Comparison of ENCODE assay signal across 10 cellular contexts in genomic region chr6:137215630-137216029, GRCh38. TPM values are rescaled to one million over a fixed set of nuclear protein-coding genes. Genes with fewer than 3 reads are reported as not detected.
DNase-seq lines count a peak whose midpoint lies in the region; ATAC-seq and TF ChIP-seq lines count a peak whose summit lies in the region.
"Not testable (repeated sequence)": the region's sequence is repeated elsewhere in the genome, so short reads cannot be mapped to it uniquely, and the experiment has no call there.
"Had no signal": no experiment of that assay in that cellular context is flagged by ENCODE, and none has a peak within 500 bp of the region (broad histone marks: within the 10 kb centered on the region; RNA-seq: fewer than 3 reads in every experiment).

No MANE protein-coding gene starts in this region.

- not testable (repeated sequence) for H3K27ac Mint-ChIP-seq in activated CD4-positive, alpha-beta T cell treated with anti-CD3 and anti-CD28 coated beads, Interleukin-2, amount 10 ng/mL, durations not matched to agents 24 days and 14 days
- H3K27ac Mint-ChIP-seq in natural killer cell, result peak overlapping the region in 1 of 2 donors; percentile 76
- peak overlapping the region; percentile 81 for H3K27ac Mint-ChIP-seq in stimulated activated naive B cell treated with anti-CD40 and anti-IgM and Interleukin-4, amounts not matched to agents 10 μg/mL and 1 μg/mL and 100 μg/mL, for 72 hours

- peaks cover 29% of the 10 kb centered on the region for H3K4me1 ChIP-seq in hepatocyte (ENCODE audit: insufficient read depth)

- H3K4me2 ChIP-seq in hepatocyte, result peak overlapping the region; percentile 87

- not testable (repeated sequence) for ATAC-seq in natural killer cell; stimulated activated naive B cell treated with anti-CD40 and anti-IgM and Interleukin-4, amounts not matched to agents 10 μg/mL and 1 μg/mL and 100 μg/mL, for 72 hours (replicated peaks)

- H3K4me3 Mint-ChIP-seq in activated CD4-positive, alpha-beta T cell treated with anti-CD3 and anti-CD28 coated beads, Interleukin-2, amount 10 ng/mL, durations not matched to agents 24 days and 14 days, result not testable (repeated sequence)
- peak overlapping the region; percentile 21 for H3K4me3 Mint-ChIP-seq in natural killer cell
- peak overlapping the region in 1 of 2 donors; percentile 62 for H3K4me3 Mint-ChIP-seq in stimulated activated naive B cell treated with anti-CD40 and anti-IgM and Interleukin-4, amounts not matched to agents 10 μg/mL and 1 μg/mL and 100 μg/mL, for 72 hours

- DNase-seq in GM06990 (ENCODE audit: extremely low read depth, insufficient read length); choroid plexus epithelial cell (ENCODE audit: low read depth); epithelial cell of esophagus (ENCODE audit: low read depth); hepatocyte (ENCODE audit: low spot score); natural killer cell; stimulated activated naive B cell treated with anti-CD40 and anti-IgM and Interleukin-4, amounts not matched to agents 10 μg/mL and 1 μg/mL and 100 μg/mL, for 72 hours: not testable (repeated sequence)
- peak; percentile 34 for DNase-seq in activated CD4-positive, alpha-beta T cell treated with anti-CD3 and anti-CD28 coated beads, Interleukin-2, amount 10 ng/mL, durations not matched to agents 24 days and 14 days

- not testable (repeated sequence) for H3K27me3 Mint-ChIP-seq in activated CD4-positive, alpha-beta T cell treated with anti-CD3 and anti-CD28 coated beads, Interleukin-2, amount 10 ng/mL, durations not matched to agents 24 days and 14 days; natural killer cell (ENCODE audit: low read depth in 2 of 2); stimulated activated naive B cell treated with anti-CD40 and anti-IgM and Interleukin-4, amounts not matched to agents 10 μg/mL and 1 μg/mL and 100 μg/mL, for 72 hours

- H3K27me3 ChIP-seq in GM06990 (replicated peaks; ENCODE audit: control insufficient read depth, insufficient read depth, low read length); hepatocyte: not testable (repeated sequence)

- peaks cover 84% of the 10 kb centered on the region for H3K79me2 ChIP-seq in hepatocyte

- intact Hi-C loops in activated CD4-positive, alpha-beta T cell treated with anti-CD3 and anti-CD28 coated beads, Interleukin-2, amount 10 ng/mL, durations not matched to agents 24 days and 14 days (cut with micrococcal nuclease), result loop anchor here (10.0 kb wide), 1 partner anchor 391 kb away; the partner anchor contains the start of gene PEX7
- intact Hi-C loops in natural killer cell (cut with micrococcal nuclease), result loop anchor here (5.0 kb wide), 2 partner anchors 58 to 492 kb away; no protein-coding TSS in a partner anchor

- H3K4me1 Mint-ChIP-seq in activated CD4-positive, alpha-beta T cell treated with anti-CD3 and anti-CD28 coated beads, Interleukin-2, amount 10 ng/mL, durations not matched to agents 24 days and 14 days, result peaks cover 44% of the 10 kb centered on the region
- H3K4me1 Mint-ChIP-seq in natural killer cell, result peaks cover 86 to 88% of the 10 kb centered on the region in 2 donors
- peaks cover 55 to 77% of the 10 kb centered on the region in 2 donors for H3K4me1 Mint-ChIP-seq in stimulated activated naive B cell treated with anti-CD40 and anti-IgM and Interleukin-4, amounts not matched to agents 10 μg/mL and 1 μg/mL and 100 μg/mL, for 72 hours

- peaks cover 65% of the 10 kb centered on the region for H4K20me1 ChIP-seq in hepatocyte (ENCODE audit: insufficient read depth, poor library complexity, severe bottlenecking)

- H3K9me3 ChIP-seq in hepatocyte (ENCODE audit: low read depth), result not testable (repeated sequence)

- not testable (repeated sequence) for H3K9me3 Mint-ChIP-seq in activated CD4-positive, alpha-beta T cell treated with anti-CD3 and anti-CD28 coated beads, Interleukin-2, amount 10 ng/mL, durations not matched to agents 24 days and 14 days; natural killer cell; stimulated activated naive B cell treated with anti-CD40 and anti-IgM and Interleukin-4, amounts not matched to agents 10 μg/mL and 1 μg/mL and 100 μg/mL, for 72 hours

- 99% methylated on average over 3 of the region's 3 CpGs for WGBS in hepatocyte (ENCODE audit: low lambda C conversion rate, missing lambda C conversion rate)

- H3K9me2 ChIP-seq in hepatocyte (replicated peaks; ENCODE audit: insufficient read depth), result not testable (repeated sequence)

- H3K4me3 ChIP-seq in GM06990 (replicated peaks; ENCODE audit: low read depth, low read length), result peak overlapping the region; percentile 5; the same call in 1 of the 2 replicates
- H3K4me3 ChIP-seq in choroid plexus epithelial cell (ENCODE audit: low read depth, low read length), result peak overlapping the region; percentile 6
- peak overlapping the region; percentile 9 for H3K4me3 ChIP-seq in epithelial cell of esophagus (ENCODE audit: low read length)
- not testable (repeated sequence) for H3K4me3 ChIP-seq in hepatocyte

- H3K27ac ChIP-seq in hepatocyte, result not testable (repeated sequence)

- TF ChIP-seq CTCF in GM06990 (IDR thresholded peaks at IDR 0.05; ENCODE audit: insufficient read depth, low read length, poor library complexity, severe bottlenecking); choroid plexus epithelial cell (conservative IDR thresholded peaks at IDR 0.05; ENCODE audit: low read depth, low read length); epithelial cell of esophagus (IDR thresholded peaks at IDR 0.05; ENCODE audit: insufficient read depth, low read depth, low read length, missing control alignments); hepatocyte (IDR thresholded peaks at IDR 0.05; ENCODE audit: poor library complexity); natural killer cell (IDR thresholded peaks at IDR 0.05): not testable (repeated sequence)

- H2AFZ ChIP-seq in hepatocyte, result not testable (repeated sequence)

- H3K36me3 Mint-ChIP-seq in activated CD4-positive, alpha-beta T cell treated with anti-CD3 and anti-CD28 coated beads, Interleukin-2, amount 10 ng/mL, durations not matched to agents 24 days and 14 days (ENCODE audit: low read depth), result peaks cover 33% of the 10 kb centered on the region
- not testable (repeated sequence) for H3K36me3 Mint-ChIP-seq in natural killer cell
- H3K36me3 Mint-ChIP-seq in stimulated activated naive B cell treated with anti-CD40 and anti-IgM and Interleukin-4, amounts not matched to agents 10 μg/mL and 1 μg/mL and 100 μg/mL, for 72 hours, result peaks cover 42 to 66% of the 10 kb centered on the region in 2 donors

- H3K36me3 ChIP-seq in GM06990 (ENCODE audit: control insufficient read depth, insufficient read depth, low read length); hepatocyte (replicated peaks; ENCODE audit: insufficient read depth, low read depth): not testable (repeated sequence)

RNA-seq across cellular contexts. Expression of gene IFNGR1, which starts 3.6 kb away (rescaled TPM):
- total RNA-seq in activated CD4-positive, alpha-beta T cell treated with anti-CD3 and anti-CD28 coated beads, Interleukin-2, amount 10 ng/mL, durations not matched to agents 24 days and 14 days, result 13.9 and 14.4 TPM in 2 replicates
- total RNA-seq in hepatocyte (123 and 127 TPM in 2 replicates), natural killer cell (100 to 1,000 TPM in 2 of 3 donors, 10 to 100 TPM in 1; 77.5 to 128 (median 100) TPM)
- polyA plus RNA-seq in hepatocyte, result 78.8 and 83.6 TPM in 2 replicates

RNA-seq across cellular contexts. Expression of gene IL22RA2, which starts 42.2 kb away (rescaled TPM):
- total RNA-seq in activated CD4-positive, alpha-beta T cell treated with anti-CD3 and anti-CD28 coated beads, Interleukin-2, amount 10 ng/mL, durations not matched to agents 24 days and 14 days, result not detected in 2 replicates
- total RNA-seq in hepatocyte (not detected in 2 replicates), natural killer cell (not detected)
- not detected in 2 replicates for polyA plus RNA-seq in hepatocyte
- total RNA-seq: H7, M059J, OCI-LY7 had no signal
